11 cellular contexts compared by ENCODE assay signal in genomic region chr1:116668277-116668676, GRCh38. TPM values are rescaled to one million over a fixed set of nuclear protein-coding genes. Genes with fewer than 3 reads are reported as not detected.
DNase-seq lines count a peak whose midpoint lies in the region; ATAC-seq and TF ChIP-seq lines count a peak whose summit lies in the region.
"Had no signal": no experiment of that assay in that cellular context is flagged by ENCODE, and none has a peak within 500 bp of the region (broad histone marks: within the 10 kb centered on the region; RNA-seq: fewer than 3 reads in every experiment).

No MANE protein-coding gene starts in this region.

- peaks cover 17% of the 10 kb centered on the region for H3K27me3 ChIP-seq in SK-N-SH (ENCODE audit: insufficient read depth)
- no peaks in the 10 kb centered on the region for H3K27me3 ChIP-seq in SJCRH30
- no peaks in the 10 kb centered on the region for H3K27me3 ChIP-seq in parathyroid adenoma (ENCODE audit: control insufficient read depth, insufficient read depth, low read length)
- no peaks in the 10 kb centered on the region for H3K27me3 ChIP-seq in colonic mucosa

- TF ChIP-seq RAD21 in SK-N-SH (IDR thresholded peaks at IDR 0.05; ENCODE audit: low read length) = no peak

- WGBS in SK-N-SH (ENCODE audit: low lambda C conversion rate) = 94% methylated on average over 7 of the region's 7 CpGs

- TF ChIP-seq CTCF in SK-N-SH (IDR thresholded peaks at IDR 0.05) (no peak), parathyroid adenoma (IDR thresholded peaks at IDR 0.05) (no peak), colonic mucosa (IDR thresholded peaks at IDR 0.05) (no peak)

- intact Hi-C loops in colonic mucosa (cut with DNase I) = no loop called here

- no peak for ATAC-seq in SK-N-SH treated with all-trans-retinoic acid at 6 μM for 48 hours
- ATAC-seq in HG02798 (IDR thresholded peaks at IDR 0.05; ENCODE audit: poor library complexity, unreplicated experiment) = no peak

- H3F3A ChIP-seq in SK-N-SH (replicated peaks; ENCODE audit: insufficient read depth) = no peaks in the 10 kb centered on the region

- no peak for TF ChIP-seq EP300 in SK-N-SH (IDR thresholded peaks at IDR 0.05; ENCODE audit: borderline replicate concordance in 1 of 2, low read depth in 1 of 2, low read length in 1 of 2)

- H3K4me1 ChIP-seq in SK-N-SH (ENCODE audit: control insufficient read depth in 1 of 2, insufficient read depth in 2 of 2, low read depth in 1 of 2, low read length in 1 of 2) = peaks cover 0 to 35% of the 10 kb centered on the region in 2 experiments; a peak in 2 of 4 replicates
- H3K4me1 ChIP-seq in SJCRH30 = no peaks in the 10 kb centered on the region
- peaks cover 3% of the 10 kb centered on the region for H3K4me1 ChIP-seq in parathyroid adenoma
- no peaks in the 10 kb centered on the region for H3K4me1 ChIP-seq in colonic mucosa

- DNase-seq in SK-N-SH (no peak), SJCRH30 (no peak), epithelial cell of prostate (ENCODE audit: low read depth, low spot score) (no peak), EL (no peak), colonic mucosa (no peak)
- DNase-seq: effector CD8-positive, alpha-beta T cell; GF-D8 had no signal

- H4K20me1 ChIP-seq in SK-N-SH (ENCODE audit: insufficient read depth) = no peaks in the 10 kb centered on the region

- H3K79me2 ChIP-seq in SK-N-SH (ENCODE audit: insufficient read depth) (no peaks in the 10 kb centered on the region), parathyroid adenoma (no peaks in the 10 kb centered on the region)

- POLR2A ChIA-PET in SK-N-SH (lab: Yijun Ruan, JAX) = no interaction called here

- peak overlapping the region in 1 of 2 experiments; percentile 84; a peak in 2 of 4 replicates for H3K27ac ChIP-seq in SK-N-SH (ENCODE audit: low read depth in 2 of 2, low read length in 1 of 2)
- H3K27ac ChIP-seq in SJCRH30 = no peak overlapping the region
- peak overlapping the region; percentile 34 for H3K27ac ChIP-seq in epithelial cell of prostate
- no peak overlapping the region for H3K27ac ChIP-seq in parathyroid adenoma
- no peak overlapping the region for H3K27ac ChIP-seq in colonic mucosa
- H3K27ac ChIP-seq: 22Rv1 had no signal

- CTCF ChIA-PET in SK-N-SH (lab: Yijun Ruan, JAX) = interaction anchor here (1.1 to 3.1 kb wide), 6 partner anchors 10 to 293 kb away, joined by 3 to 15 read pairs (median 5); no protein-coding TSS in a partner anchor

- no peaks in the 10 kb centered on the region for H3K9me2 ChIP-seq in SK-N-SH

- H3K36me3 ChIP-seq in SK-N-SH (replicated peaks in 1 of 2; ENCODE audit: control insufficient read depth in 1 of 2, insufficient read depth in 2 of 2, low read length in 1 of 2) = no peaks in the 10 kb centered on the region
- no peaks in the 10 kb centered on the region for H3K36me3 ChIP-seq in SJCRH30
- no peaks in the 10 kb centered on the region for H3K36me3 ChIP-seq in parathyroid adenoma (ENCODE audit: control insufficient read depth, insufficient read depth, low read length)
- no peaks in the 10 kb centered on the region for H3K36me3 ChIP-seq in colonic mucosa

- peak overlapping the region in 1 of 2 experiments; percentile 73; a peak in 1 of 4 replicates for H3K4me3 ChIP-seq in SK-N-SH (ENCODE audit: low read depth in 2 of 2, low read length in 1 of 2)
- peak overlapping the region; percentile 76 for H3K4me3 ChIP-seq in SJCRH30
- no peak overlapping the region for H3K4me3 ChIP-seq in parathyroid adenoma (ENCODE audit: low read depth, low read length)
- no peak overlapping the region for H3K4me3 ChIP-seq in colonic mucosa

- H3K9me3 ChIP-seq in SK-N-SH (no peaks in the 10 kb centered on the region), SJCRH30 (replicated peaks) (no peaks in the 10 kb centered on the region), parathyroid adenoma (ENCODE audit: control insufficient read depth, low read length) (no peaks in the 10 kb centered on the region), colonic mucosa (no peaks in the 10 kb centered on the region)

- H3K9ac ChIP-seq in SK-N-SH (no peak overlapping the region), parathyroid adenoma (no peak overlapping the region), colonic mucosa (ENCODE audit: low read depth in 2 of 2, low read length in 2 of 2) (no peak overlapping the region)

- H2AFZ ChIP-seq in SK-N-SH (ENCODE audit: low read depth) = peak overlapping the region; percentile 74; the same call in 1 of the 2 replicates
- peak overlapping the region; percentile 56 for H2AFZ ChIP-seq in parathyroid adenoma

- H3K4me2 ChIP-seq in SK-N-SH = peak overlapping the region; percentile 93; the same call in 1 of the 2 replicates
- H3K4me2 ChIP-seq in parathyroid adenoma (ENCODE audit: low read length) = no peak overlapping the region

TF ChIP-seq in SK-N-SH, 30 proteins besides CTCF, POLR2A, EP300 and RAD21:
- TF ChIP-seq RCOR1 (IDR thresholded peaks at IDR 0.05; ENCODE audit: low read length) (no peak), JUND (IDR thresholded peaks at IDR 0.05) (no peak)
TF ChIP-seq in SK-N-SH: peak in this region for 0.

TF ChIP-seq in SK-N-SH treated with all-trans-retinoic acid at 6 μM for 48 hours, 23 proteins besides CTCF, POLR2A, EP300 and RAD21:
- TF ChIP-seq ZNF565 (CRISPR knock-in tag; conservative IDR thresholded peaks at IDR 0.05; ENCODE audit: low read depth) = no peak
- TF ChIP-seq ZC3H10 (CRISPR knock-in tag; IDR thresholded peaks at IDR 0.05) = no peak
- TF ChIP-seq PATZ1 (CRISPR knock-in tag; IDR thresholded peaks at IDR 0.05; ENCODE audit: borderline replicate concordance) = no peak
- TF ChIP-seq CREB5 (CRISPR knock-in tag; IDR thresholded peaks at IDR 0.05; ENCODE audit: low read depth) = no peak
- TF ChIP-seq ZNF70 (CRISPR knock-in tag; IDR thresholded peaks at IDR 0.05) = no peak
TF ChIP-seq in SK-N-SH treated with all-trans-retinoic acid at 6 μM for 48 hours: peak in this region for 0.

RNA-seq across cellular contexts. Expression of gene IGSF3, which starts 0.7 kb away (rescaled TPM):
- 3.0 and 3.6 TPM in 2 replicates for polyA plus RNA-seq in SK-N-SH (2012; rRNA removed)
- 2.0 and 3.8 TPM in 2 replicates for polyA plus RNA-seq in SK-N-SH (2012; cell fraction: cytosol; rRNA removed)
- 1.4 and 1.7 TPM in 2 replicates for polyA plus RNA-seq in SK-N-SH (2012; cell fraction: nucleus; rRNA removed)
- 20.8 and 22.7 TPM in 2 replicates for total RNA-seq in SJCRH30 (2014; rRNA removed; shearing (Covaris generic))
- total RNA-seq in colonic mucosa = 10 to 100 TPM; 21.4 to 30.6 TPM
